Comparison of ENCODE assay signal across 10 cellular contexts in the genomic region with DNA sequence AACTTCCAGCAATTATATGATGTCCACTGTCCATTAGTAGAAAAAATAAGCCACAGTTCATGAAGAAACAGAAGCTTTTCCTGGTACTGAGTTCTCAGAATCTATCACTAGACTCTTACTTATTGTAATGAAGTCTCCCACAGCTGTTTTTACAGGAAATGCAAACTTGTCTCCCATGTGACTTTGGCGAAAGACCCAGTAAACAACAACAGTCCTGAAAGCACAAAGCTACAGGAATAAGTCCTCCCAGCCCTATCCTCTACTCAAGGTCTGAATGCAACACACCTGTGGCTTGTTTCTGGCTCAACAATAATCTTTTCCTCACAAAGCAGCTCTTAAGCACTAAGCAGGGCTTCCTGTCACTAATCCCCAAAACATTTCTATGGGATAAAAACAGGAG. TPM values are rescaled to one million over a fixed set of nuclear protein-coding genes. Genes with fewer than 3 reads are reported as not detected.
DNase-seq lines count a peak whose midpoint lies in the region; ATAC-seq, FAIRE-seq and TF ChIP-seq lines count a peak whose summit lies in the region.
"Had no signal": no experiment of that assay in that cellular context is flagged by ENCODE, and none has a peak within 500 bp of the region (broad histone marks: within the 10 kb centered on the region; RNA-seq: fewer than 3 reads in every experiment).

No MANE protein-coding gene starts in this region.

- no peak for DNase-seq in endothelial cell of umbilical vein (ENCODE audit: low read depth, low spot score)
- no peak for DNase-seq in middle frontal gyrus (ENCODE audit: extremely low spot score, low spot score)
- DNase-seq in NCI-H146 (lab: John Stamatoyannopoulos, UW): no peak
- DNase-seq in activated CD4-positive, alpha-beta T cell treated with anti-CD3 and anti-CD28 coated beads, Interleukin-2, amount 50 U/mL, for 1 hour: no peak

- H4K20me1 ChIP-seq in BLaER1: no peaks in the 10 kb centered on the region
- no peaks in the 10 kb centered on the region for H4K20me1 ChIP-seq in endothelial cell of umbilical vein (replicated peaks; ENCODE audit: control insufficient read depth, extremely low read depth, insufficient read depth, low read length)

- peak overlapping the region; percentile 3 for H3K9ac ChIP-seq in BLaER1
- no peak overlapping the region for H3K9ac ChIP-seq in endothelial cell of umbilical vein (replicated peaks; ENCODE audit: extremely low read depth, insufficient read depth, low read length)

- no peak for TF ChIP-seq POLR2A in endothelial cell of umbilical vein (IDR thresholded peaks at IDR 0.05; ENCODE audit: low read depth, low read length)

- intact Hi-C loops in endothelial cell of umbilical vein (cut with micrococcal nuclease): no loop called here

- H3K27ac ChIP-seq in BLaER1 (peak overlapping the region; percentile 63), endothelial cell of umbilical vein (ENCODE audit: insufficient read depth, low read depth, low read length) (no peak overlapping the region)
- H3K27ac ChIP-seq: right atrium auricular region had no signal

- no peak overlapping the region for H3K4me3 ChIP-seq in BLaER1
- no peak overlapping the region for H3K4me3 ChIP-seq in endothelial cell of umbilical vein (replicated peaks in 1 of 3; ENCODE audit: insufficient read depth in 1 of 3, low read depth in 1 of 3, low read length in 3 of 3)
- H3K4me3 ChIP-seq: right atrium auricular region, tibial nerve had no signal

- no peak for TF ChIP-seq CTCF in endothelial cell of umbilical vein (IDR thresholded peaks at IDR 0.05; ENCODE audit: extremely low read depth in 1 of 2, insufficient read depth in 1 of 2, low read depth in 1 of 2, low read length in 2 of 2)

- no TSS peak for BruUV-seq in endothelial cell of umbilical vein (replicated peaks; lab: Mats Ljungman, UMichigan)

- dilution Hi-C loops in endothelial cell of umbilical vein (cut with MboI; ENCODE audit: extremely low pct_ligation_motif_present, low sequenced_read_pairs): no loop called here

- no peaks in the 10 kb centered on the region for H3K36me3 ChIP-seq in BLaER1
- H3K36me3 ChIP-seq in endothelial cell of umbilical vein (ENCODE audit: control insufficient read depth in 2 of 2, extremely low read depth in 1 of 2, insufficient read depth in 2 of 2, low read length in 2 of 2): no peaks in the 10 kb centered on the region
- H3K36me3 ChIP-seq: right atrium auricular region, tibial nerve had no signal

- H3K4me2 ChIP-seq in BLaER1 (peak overlapping the region; percentile 67), endothelial cell of umbilical vein (ENCODE audit: insufficient read depth, low read length) (no peak overlapping the region)

- H3K4me1 ChIP-seq in BLaER1 (peaks cover 14% of the 10 kb centered on the region), endothelial cell of umbilical vein (ENCODE audit: control insufficient read depth, extremely low read depth, insufficient read depth, low read length) (no peaks in the 10 kb centered on the region)
- H3K4me1 ChIP-seq: right atrium auricular region had no signal

- POLR2A ChIA-PET in endothelial cell of umbilical vein (lab: Charles Lee): no interaction called here

- peak; percentile 42 for FAIRE-seq in endothelial cell of umbilical vein (lab: Jason Lieb, UNC)

- H3K27me3 ChIP-seq in BLaER1: no peaks in the 10 kb centered on the region
- H3K27me3 ChIP-seq in endothelial cell of umbilical vein (ENCODE audit: control insufficient read depth in 2 of 2, insufficient read depth in 2 of 2, low read length in 2 of 2): no peaks in the 10 kb centered on the region
- H3K27me3 ChIP-seq: right atrium auricular region, tibial nerve had no signal

- ATAC-seq in GM21367 (IDR thresholded peaks at IDR 0.05; ENCODE audit: unreplicated experiment) (peak; percentile 68), HG03521 (IDR thresholded peaks at IDR 0.05; ENCODE audit: unreplicated experiment) (peak; percentile 44), GM21825 (IDR thresholded peaks at IDR 0.05; ENCODE audit: unreplicated experiment) (no peak)

- no peaks in the 10 kb centered on the region for H3K9me1 ChIP-seq in endothelial cell of umbilical vein (replicated peaks; ENCODE audit: control insufficient read depth, extremely low read depth, insufficient read depth, low read length)

- H2AFZ ChIP-seq in endothelial cell of umbilical vein (ENCODE audit: low read depth, low read length): no peak overlapping the region

- no peaks in the 10 kb centered on the region for H3K79me2 ChIP-seq in endothelial cell of umbilical vein (ENCODE audit: control insufficient read depth, insufficient read depth, low read length)

- H3K9me3 ChIP-seq in BLaER1: no peaks in the 10 kb centered on the region
- H3K9me3 ChIP-seq in endothelial cell of umbilical vein (replicated peaks; ENCODE audit: control insufficient read depth, insufficient read depth, low read length): no peaks in the 10 kb centered on the region
- H3K9me3 ChIP-seq: right atrium auricular region, tibial nerve had no signal

- CTCF ChIA-PET in endothelial cell of umbilical vein (lab: Charles Lee): interaction anchor here (1.3 to 3.3 kb wide), 2 partner anchors 9 to 15 kb away, joined by 6 to 19 read pairs; no protein-coding TSS in a partner anchor

TF ChIP-seq in endothelial cell of umbilical vein, 7 proteins besides CTCF, POLR2A, EP300 and RAD21:
- TF ChIP-seq POLR2AphosphoS5 (IDR thresholded peaks at IDR 0.05; ENCODE audit: insufficient read depth, low read depth, low read length) (no peak), GATA2 (IDR thresholded peaks at IDR 0.05; ENCODE audit: insufficient read depth, insufficient read length, low read depth, low read length) (no peak), JUN (IDR thresholded peaks at IDR 0.05; ENCODE audit: borderline replicate concordance, insufficient read depth, insufficient read length, low read depth) (no peak), MYC (IDR thresholded peaks at IDR 0.05; ENCODE audit: low read depth, low read length) (no peak), EZH2 (IDR thresholded peaks at IDR 0.05; ENCODE audit: borderline replicate concordance, low read depth, low read length, severe bottlenecking) (no peak), FOS (IDR thresholded peaks at IDR 0.05; ENCODE audit: borderline replicate concordance, insufficient read depth, low read length) (no peak)
- TF ChIP-seq, protein P1, sequence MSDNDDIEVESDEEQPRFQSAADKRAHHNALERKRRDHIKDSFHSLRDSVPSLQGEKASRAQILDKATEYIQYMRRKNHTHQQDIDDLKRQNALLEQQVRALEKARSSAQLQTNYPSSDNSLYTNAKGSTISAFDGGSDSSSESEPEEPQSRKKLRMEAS (IDR thresholded peaks at IDR 0.05; ENCODE audit: insufficient read depth, insufficient read length): no peak

RNA-seq across cellular contexts. Expression of a gene that starts 55.8 kb away (rescaled TPM):
- not detected in 2 replicates for total RNA-seq in endothelial cell of umbilical vein
- not detected in 2 replicates for polyA plus RNA-seq in endothelial cell of umbilical vein
- not detected in 2 replicates for polyA plus RNA-seq in endothelial cell of umbilical vein (2011; cell fraction: cytosol; rRNA removed)
- polyA plus RNA-seq in endothelial cell of umbilical vein (2011; cell fraction: nucleus; rRNA removed): not detected in 2 replicates
- not detected in 2 replicates for polyA plus RNA-seq in endothelial cell of umbilical vein (2012)
- polyA minus RNA-seq in endothelial cell of umbilical vein: not detected in 2 replicates
- polyA minus RNA-seq in endothelial cell of umbilical vein (2011; cell fraction: cytosol; rRNA and poly(A)+ RNA removed): not detected
- polyA minus RNA-seq in endothelial cell of umbilical vein (2011; cell fraction: nucleus; rRNA and poly(A)+ RNA removed): not detected in 2 replicates
